1 cellular context compared by ENCODE assay signal in genomic region chr9:37410969-37411785, GRCh38.
TF ChIP-seq lines count a peak whose summit lies in the region.

No MANE protein-coding gene starts in this region.

TF ChIP-seq in HepG2, 621 proteins besides CTCF, POLR2A, EP300 and RAD21 (continued from another document and continues in another):
- peak; percentile 21; the same call in 1 of the 2 replicates for TF ChIP-seq ZNF788 (CRISPR knock-in tag; IDR thresholded peaks at IDR 0.05; ENCODE audit: borderline replicate concordance)
- 0 out of 2 replicates have a peak, but pooled peaks have one; percentile 35 for TF ChIP-seq UBTF (CRISPR knock-in tag; IDR thresholded peaks at IDR 0.05)
- no peak for TF ChIP-seq SIX1 (CRISPR knock-in tag; IDR thresholded peaks at IDR 0.05; ENCODE audit: borderline replicate concordance)
- no peak for TF ChIP-seq SMARCE1 (IDR thresholded peaks at IDR 0.05; ENCODE audit: borderline replicate concordance)
- no peak for TF ChIP-seq ZSCAN9 (CRISPR knock-in tag; IDR thresholded peaks at IDR 0.05; ENCODE audit: borderline replicate concordance)
- TF ChIP-seq HNRNPL (IDR thresholded peaks at IDR 0.05; ENCODE audit: low read depth, low read length): no peak
- TF ChIP-seq ZNF691 (CRISPR knock-in tag; IDR thresholded peaks at IDR 0.05; ENCODE audit: borderline replicate concordance, low read depth): peak; percentile 42; the same call in 1 of the 2 replicates
- no peak for TF ChIP-seq ZNF383 (CRISPR knock-in tag; IDR thresholded peaks at IDR 0.05; ENCODE audit: borderline replicate concordance)
- TF ChIP-seq ZNF772 (CRISPR knock-in tag; IDR thresholded peaks at IDR 0.05): no peak
- TF ChIP-seq PHF8 (CRISPR knock-in tag; IDR thresholded peaks at IDR 0.05): peak; percentile 48; the same call in 1 of the 2 replicates
- no peak for TF ChIP-seq ZNF577 (CRISPR knock-in tag; IDR thresholded peaks at IDR 0.05; ENCODE audit: borderline replicate concordance, low read depth)
- no peak for TF ChIP-seq CREB3 (CRISPR knock-in tag; IDR thresholded peaks at IDR 0.05)
- TF ChIP-seq ZBTB14 (CRISPR knock-in tag; IDR thresholded peaks at IDR 0.05): no peak
- TF ChIP-seq ZFX (CRISPR knock-in tag; IDR thresholded peaks at IDR 0.05; ENCODE audit: low read depth): peak; percentile 80
- 0 out of 2 replicates have a peak, but pooled peaks have one; percentile 24 for TF ChIP-seq ZNF609 (CRISPR knock-in tag; IDR thresholded peaks at IDR 0.05; ENCODE audit: borderline replicate concordance)
- 0 out of 2 replicates have a peak, but pooled peaks have one; percentile 3 for TF ChIP-seq SMC3 (IDR thresholded peaks at IDR 0.05; ENCODE audit: low read length)
- TF ChIP-seq GMEB2 (CRISPR knock-in tag; IDR thresholded peaks at IDR 0.05; ENCODE audit: low read depth): no peak
- no peak for TF ChIP-seq ZIK1 (CRISPR knock-in tag; IDR thresholded peaks at IDR 0.05; ENCODE audit: borderline replicate concordance, low read depth)
- no peak for TF ChIP-seq RBAK (CRISPR knock-in tag; IDR thresholded peaks at IDR 0.05)
- TF ChIP-seq MYC (CRISPR knock-in tag; IDR thresholded peaks at IDR 0.05; ENCODE audit: borderline replicate concordance): peak; percentile 24; the same call in 1 of the 2 replicates
- TF ChIP-seq ZNF704 (CRISPR knock-in tag; IDR thresholded peaks at IDR 0.05; ENCODE audit: borderline replicate concordance): no peak
- TF ChIP-seq PRPF4 (IDR thresholded peaks at IDR 0.05; ENCODE audit: low read depth, low read length, poor library complexity, severe bottlenecking): no peak
- no peak for TF ChIP-seq U2AF2 (IDR thresholded peaks at IDR 0.05; ENCODE audit: low read depth, low read length)
- no peak for TF ChIP-seq AGO2 (optimal IDR thresholded peaks at IDR 0.05; ENCODE audit: low read depth, low read length)
- TF ChIP-seq REXO4 (CRISPR knock-in tag; IDR thresholded peaks at IDR 0.05; ENCODE audit: borderline replicate concordance): no peak
- TF ChIP-seq ZNF296 (CRISPR knock-in tag; conservative IDR thresholded peaks at IDR 0.05): no peak
- TF ChIP-seq HBP1 (CRISPR knock-in tag; IDR thresholded peaks at IDR 0.05; ENCODE audit: low read depth): no peak
- no peak for TF ChIP-seq ZNF569 (CRISPR knock-in tag; IDR thresholded peaks at IDR 0.05; ENCODE audit: borderline replicate concordance)
- TF ChIP-seq ZNF354B (CRISPR knock-in tag; IDR thresholded peaks at IDR 0.05): no peak
- 0 out of 2 replicates have a peak, but pooled peaks have one; percentile 34 for TF ChIP-seq HNF4G (IDR thresholded peaks at IDR 0.05; ENCODE audit: borderline replicate concordance, low read depth, low read length)
- peak; percentile 63 for TF ChIP-seq HNF4G (CRISPR knock-in tag; IDR thresholded peaks at IDR 0.05; ENCODE audit: borderline replicate concordance, low read depth)
- TF ChIP-seq ZNF468 (CRISPR knock-in tag; IDR thresholded peaks at IDR 0.05): no peak
- TF ChIP-seq ELF4 (CRISPR knock-in tag; IDR thresholded peaks at IDR 0.05; ENCODE audit: borderline replicate concordance): no peak
- no peak for TF ChIP-seq ZNF281 (CRISPR knock-in tag; IDR thresholded peaks at IDR 0.05; ENCODE audit: borderline replicate concordance)
- TF ChIP-seq ZNF574 (CRISPR knock-in tag; IDR thresholded peaks at IDR 0.05): peak; percentile 54
- no peak for TF ChIP-seq RBM22 (optimal IDR thresholded peaks at IDR 0.05; ENCODE audit: low read length)
- no peak for TF ChIP-seq ZNF567 (CRISPR knock-in tag; IDR thresholded peaks at IDR 0.05; ENCODE audit: borderline replicate concordance)
- 0 out of 2 replicates have a peak, but pooled peaks have one; percentile 21 for TF ChIP-seq DRAP1 (CRISPR knock-in tag; IDR thresholded peaks at IDR 0.05)
